15 cellular contexts compared by ENCODE assay signal in the genomic region with DNA sequence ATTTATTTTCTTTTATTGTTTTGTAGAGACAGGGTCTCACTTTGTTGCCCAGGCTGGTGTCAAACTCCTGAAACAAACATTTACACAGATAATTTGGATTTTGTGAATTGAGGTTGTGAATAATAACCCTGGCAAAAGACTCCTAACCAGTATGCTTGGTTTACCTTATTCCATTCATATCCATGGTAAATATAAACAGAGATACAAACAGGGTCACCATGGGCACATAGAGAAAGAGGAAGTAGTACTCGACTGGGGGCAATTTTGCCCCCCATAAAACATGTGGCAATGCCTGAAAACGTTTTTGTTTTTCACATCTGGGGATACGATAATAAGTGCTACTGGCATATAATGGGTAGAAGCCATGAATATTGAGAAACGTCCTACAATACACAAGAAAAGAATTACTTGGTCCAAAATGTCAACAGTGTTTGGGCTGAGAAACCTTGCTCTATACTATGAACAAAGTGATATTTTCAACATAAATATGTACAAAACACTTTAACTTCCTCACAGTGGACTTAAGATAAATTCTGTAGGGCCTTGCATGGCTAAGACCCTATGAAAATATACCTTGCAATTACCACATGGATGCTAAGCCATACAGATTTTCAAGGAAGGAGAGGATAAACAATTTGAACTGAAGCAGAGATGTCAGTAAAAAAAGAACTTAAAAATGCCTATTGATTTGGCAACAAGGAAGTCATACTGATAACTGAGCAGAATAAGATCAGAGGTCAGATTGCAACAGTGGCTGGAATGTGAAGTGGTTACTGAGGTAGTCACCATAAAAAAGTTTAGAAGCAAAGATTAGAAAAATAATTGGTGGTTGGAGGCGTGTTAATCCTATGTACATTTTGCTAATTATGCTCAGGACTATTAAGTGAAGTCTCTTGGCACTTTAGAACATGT. TPM values are rescaled to one million over a fixed set of nuclear protein-coding genes. Genes with fewer than 3 reads are reported as not detected.
DNase-seq lines count a peak whose midpoint lies in the region; ATAC-seq and TF ChIP-seq lines count a peak whose summit lies in the region.
"Had no signal": no experiment of that assay in that cellular context is flagged by ENCODE, and none has a peak within 500 bp of the region (broad histone marks: within the 10 kb centered on the region; RNA-seq: fewer than 3 reads in every experiment).

No MANE protein-coding gene starts in this region.

- H3K4me1 ChIP-seq in Caco-2: peaks cover 38% of the 10 kb centered on the region
- H3K4me1 ChIP-seq: tibial artery had no signal

- H3K27me3 Mint-ChIP-seq in Caco-2 (ENCODE audit: insufficient read depth, unreplicated experiment) (no peaks in the 10 kb centered on the region), glutamatergic neuron (ENCODE audit: unreplicated experiment) (no peaks in the 10 kb centered on the region)

- peak overlapping the region; percentile 30 for H3K4me3 Mint-ChIP-seq in Caco-2 (ENCODE audit: unreplicated experiment)
- H3K4me3 Mint-ChIP-seq in glutamatergic neuron (ENCODE audit: unreplicated experiment): no peak overlapping the region
- H3K4me3 Mint-ChIP-seq: activated T-helper 1 cell treated with anti-CD3 and anti-CD28 coated beads, Interleukin-12 subunit alpha, Interleukin-12 subunit beta, Interleukin-2, Interleukin-4 antibody, amounts not matched to agents 30 ng/mL and 10 ng/mL and 1 ng/mL, durations not matched to agents 14 hours and 24 hours and 36 hours had no signal

- no peak for ATAC-seq in HG03135 (IDR thresholded peaks at IDR 0.05; ENCODE audit: unreplicated experiment)

- TF ChIP-seq CTCF in Caco-2 (IDR thresholded peaks at IDR 0.05; ENCODE audit: insufficient read depth in 1 of 2, low read depth in 1 of 2, low read length in 1 of 2, severe bottlenecking in 1 of 2, unreplicated experiment in 1 of 2) (no peak), epithelial cell of proximal tubule (conservative IDR thresholded peaks at IDR 0.05; ENCODE audit: low read depth, low read length) (no peak), glutamatergic neuron (IDR thresholded peaks at IDR 0.05; ENCODE audit: partially characterized antibody, unreplicated experiment) (no peak)

- H3K9me3 Mint-ChIP-seq in Caco-2 (ENCODE audit: unreplicated experiment): no peaks in the 10 kb centered on the region
- H3K9me3 Mint-ChIP-seq in glutamatergic neuron (ENCODE audit: unreplicated experiment): no peaks in the 10 kb centered on the region
- H3K9me3 Mint-ChIP-seq: activated T-helper 1 cell treated with anti-CD3 and anti-CD28 coated beads, Interleukin-12 subunit alpha, Interleukin-12 subunit beta, Interleukin-2, Interleukin-4 antibody, amounts not matched to agents 30 ng/mL and 10 ng/mL and 1 ng/mL, durations not matched to agents 14 hours and 24 hours and 36 hours had no signal

- H3K4me1 Mint-ChIP-seq in Caco-2 (ENCODE audit: low read depth, unreplicated experiment): peaks cover 21% of the 10 kb centered on the region
- H3K4me1 Mint-ChIP-seq in glutamatergic neuron (ENCODE audit: low read depth, unreplicated experiment): no peaks in the 10 kb centered on the region

- H3K4me3 ChIP-seq in Caco-2 (ENCODE audit: low read depth, low read length) (no peak overlapping the region), epithelial cell of proximal tubule (ENCODE audit: low read depth, low read length) (no peak overlapping the region)
- H3K4me3 ChIP-seq: tibial artery had no signal

- 0 out of 2 replicates have a peak, but pooled peaks cover 1% of the 10 kb centered on the region for H3K36me3 ChIP-seq in Caco-2 (ENCODE audit: control insufficient read depth, insufficient read depth, low read length)

- CTCF ChIA-PET in Caco-2 (lab: Charles Lee): no interaction called here

- no peaks in the 10 kb centered on the region for H3K27me3 ChIP-seq in Caco-2 (replicated peaks; ENCODE audit: control insufficient read depth, insufficient read depth, low read length)
- H3K27me3 ChIP-seq: tibial artery had no signal

- DNase-seq in Caco-2 (peak; percentile 63 to 69), LoVo (ENCODE audit: low spot score) (peak; percentile 43), epithelial cell of proximal tubule (ENCODE audit: low read depth) (peak; percentile 26), mucosa of gallbladder (ENCODE audit: low spot score) (peak; percentile 46), SW 1271 (lab: John Stamatoyannopoulos, UW) (no peak), glutamatergic neuron (no peak)
- no peak for DNase-seq in activated CD4-positive, alpha-beta T cell treated with anti-CD3 and anti-CD28 coated beads, Interleukin-2, amount 50 U/mL, for 1 hour
- DNase-seq: C1 segment of cervical spinal cord, KBM-7, NCI-H1694 treated with DMSO at 0.1 percent for 48 hours, NCI-H748 treated with DMSO at 0.1 percent for 48 hours, posterior cingulate gyrus, tibial artery had no signal

- no TSS peak for BruUV-seq in Caco-2 (replicated peaks; lab: Mats Ljungman, UMichigan)

- no peaks in the 10 kb centered on the region for H3K9me3 ChIP-seq in Caco-2
- H3K9me3 ChIP-seq: tibial artery had no signal

- POLR2A ChIA-PET in Caco-2 (lab: Charles Lee): no interaction called here

- intact Hi-C loops in Caco-2 (cut with micrococcal nuclease; ENCODE audit: unreplicated experiment): loop anchor here (1.0 to 2.0 kb wide), 4 partner anchors 23 to 139 kb away; a partner anchor contains a TSS

- peak overlapping the region; percentile 50 for H3K27ac Mint-ChIP-seq in Caco-2 (ENCODE audit: unreplicated experiment)
- H3K27ac Mint-ChIP-seq in glutamatergic neuron (ENCODE audit: unreplicated experiment): no peak overlapping the region
- H3K27ac Mint-ChIP-seq: activated T-helper 1 cell treated with anti-CD3 and anti-CD28 coated beads, Interleukin-12 subunit alpha, Interleukin-12 subunit beta, Interleukin-2, Interleukin-4 antibody, amounts not matched to agents 30 ng/mL and 10 ng/mL and 1 ng/mL, durations not matched to agents 14 hours and 24 hours and 36 hours had no signal

- H3K36me3 Mint-ChIP-seq in Caco-2 (ENCODE audit: insufficient read depth, unreplicated experiment) (peaks cover 16% of the 10 kb centered on the region), glutamatergic neuron (ENCODE audit: unreplicated experiment) (no peaks in the 10 kb centered on the region)

RNA-seq across cellular contexts. Expression of a gene that starts 27.3 kb away (rescaled TPM):
- total RNA-seq in Caco-2 (2022): 7.2 and 7.9 TPM in 2 replicates
- total RNA-seq in epithelial cell of proximal tubule: 6.0 and 8.1 TPM in 2 replicates
- 18.3 TPM for total RNA-seq in mucosa of gallbladder
- total RNA-seq in glutamatergic neuron (ENCODE audit: unreplicated experiment): 12.0 TPM

RNA-seq across cellular contexts. Expression of a gene that starts 27.4 kb away (rescaled TPM):
- total RNA-seq in Caco-2 (2022): 41.9 and 42.7 TPM in 2 replicates
- 38.6 and 39.6 TPM in 2 replicates for total RNA-seq in epithelial cell of proximal tubule
- total RNA-seq in mucosa of gallbladder: 1.3 TPM
- 5.9 TPM for total RNA-seq in glutamatergic neuron (ENCODE audit: unreplicated experiment)

Comparison
In these comparisons a context has a peak if more than half of its experiments do, and no peak if none do; other contexts are left out.
1. DNase-seq: peak in Caco-2 (2 of 2), LoVo (single experiment), epithelial cell of proximal tubule (single experiment) and mucosa of gallbladder (single experiment); none in SW 1271 (0 of 2), glutamatergic neuron (single experiment) and activated CD4-positive, alpha-beta T cell treated with anti-CD3 and anti-CD28 coated beads, Interleukin-2, amount 50 U/mL, for 1 hour (single experiment).